ENCODE assay signal across 16 cellular contexts in the genomic region with DNA sequence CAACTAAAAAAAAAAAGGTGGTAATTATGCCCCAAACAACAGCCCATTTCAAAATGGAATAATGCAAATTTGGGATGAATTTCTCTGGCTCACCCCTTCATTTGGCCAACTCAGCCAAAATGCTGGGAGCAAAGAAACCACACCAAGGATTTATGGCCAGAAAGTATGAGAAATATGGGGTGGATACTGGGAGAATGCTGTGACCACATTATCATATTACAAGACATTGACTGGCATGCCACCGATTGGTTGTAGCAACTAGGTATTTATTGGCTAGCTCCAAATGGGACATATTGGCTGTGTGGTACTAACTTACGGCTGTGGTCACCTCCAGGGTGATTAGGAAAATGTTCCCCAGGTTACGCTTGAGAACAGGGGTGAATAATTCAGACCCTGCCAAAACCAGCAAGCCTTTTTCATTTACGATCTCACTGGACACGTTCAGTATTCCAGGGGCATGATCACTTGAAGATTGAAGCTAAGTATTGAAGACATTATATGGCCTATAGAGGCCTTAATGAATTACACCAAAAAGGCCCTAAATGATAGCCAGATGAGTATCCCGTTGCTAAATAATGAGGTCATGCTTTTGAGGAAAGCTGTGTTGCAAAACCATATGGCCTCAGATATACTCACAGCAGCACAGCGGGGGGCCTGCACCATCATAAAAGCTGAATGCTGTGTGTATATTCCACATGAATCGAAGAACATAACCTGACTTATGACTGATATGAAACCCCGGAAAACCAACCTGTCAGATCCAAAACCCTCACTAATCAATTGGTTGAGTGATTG. TPM values are rescaled to one million over a fixed set of nuclear protein-coding genes. Genes with fewer than 3 reads are reported as not detected.
DNase-seq lines count a peak whose midpoint lies in the region; ATAC-seq and TF ChIP-seq lines count a peak whose summit lies in the region.
"Had no signal": no experiment of that assay in that cellular context is flagged by ENCODE, and none has a peak within 500 bp of the region (broad histone marks: within the 10 kb centered on the region; RNA-seq: fewer than 3 reads in every experiment).

No MANE protein-coding gene starts in this region.

- ATAC-seq in HG03139 (IDR thresholded peaks at IDR 0.05; ENCODE audit: unreplicated experiment) (no peak), GM19452 (IDR thresholded peaks at IDR 0.05; ENCODE audit: unreplicated experiment) (no peak)
- ATAC-seq: left colon; stimulated activated naive CD8-positive, alpha-beta T cell treated with anti-CD3 and anti-CD28 coated beads, Interleukin-15, amount 100 ng/mL, for 72 hours had no signal

- CTCF ChIA-PET in activated CD4-positive, alpha-beta T cell treated with anti-CD3 and anti-CD28 coated beads, Interleukin-2, amount 10 ng/mL, durations not matched to agents 7 days and 5 days (lab: Charles Lee), result interaction anchor here (0.5 to 1.7 kb wide), 2 partner anchors 92 to 225 kb away, joined by 5 to 10 read pairs; no protein-coding TSS in a partner anchor

- no peak overlapping the region for H3K4me3 ChIP-seq in fibroblast of villous mesenchyme (ENCODE audit: low read depth, low read length)
- H3K4me3 ChIP-seq: sigmoid colon had no signal

- no peaks in the 10 kb centered on the region for H3K27me3 Mint-ChIP-seq in activated CD4-positive, alpha-beta T cell treated with anti-CD3 and anti-CD28 coated beads, Interleukin-2, amount 10 ng/mL, durations not matched to agents 7 days and 5 days
- H3K27me3 Mint-ChIP-seq: activated naive CD4-positive, alpha-beta T cell treated with anti-CD3 and anti-CD28 coated beads, Interleukin-2, amount 50 U/mL, for 24 hours; stimulated activated naive CD8-positive, alpha-beta T cell treated with anti-CD3 and anti-CD28 coated beads, Interleukin-15, amount 100 ng/mL, for 72 hours had no signal

- H3K9me3 Mint-ChIP-seq in activated CD4-positive, alpha-beta T cell treated with anti-CD3 and anti-CD28 coated beads, Interleukin-2, amount 10 ng/mL, durations not matched to agents 7 days and 5 days, result no peaks in the 10 kb centered on the region
- H3K9me3 Mint-ChIP-seq: activated naive CD4-positive, alpha-beta T cell treated with anti-CD3 and anti-CD28 coated beads, Interleukin-2, amount 50 U/mL, for 24 hours had no signal

- no peak for TF ChIP-seq CTCF in fibroblast of villous mesenchyme (IDR thresholded peaks at IDR 0.05; ENCODE audit: insufficient read depth, low read depth, low read length)

- no peak overlapping the region for H3K27ac Mint-ChIP-seq in activated CD4-positive, alpha-beta T cell treated with anti-CD3 and anti-CD28 coated beads, Interleukin-2, amount 10 ng/mL, durations not matched to agents 7 days and 5 days
- H3K27ac Mint-ChIP-seq: CD14-positive monocyte; stimulated activated naive CD8-positive, alpha-beta T cell treated with anti-CD3 and anti-CD28 coated beads, Interleukin-15, amount 100 ng/mL, for 72 hours had no signal

- no peaks in the 10 kb centered on the region for H3K36me3 Mint-ChIP-seq in activated CD4-positive, alpha-beta T cell treated with anti-CD3 and anti-CD28 coated beads, Interleukin-2, amount 10 ng/mL, durations not matched to agents 7 days and 5 days (ENCODE audit: low read depth)
- H3K36me3 Mint-ChIP-seq: activated naive CD4-positive, alpha-beta T cell treated with anti-CD3 and anti-CD28 coated beads, Interleukin-2, amount 50 U/mL, for 24 hours; CD14-positive monocyte had no signal

- H3K4me3 Mint-ChIP-seq in activated CD4-positive, alpha-beta T cell treated with anti-CD3 and anti-CD28 coated beads, Interleukin-2, amount 10 ng/mL, durations not matched to agents 7 days and 5 days, result no peak overlapping the region
- H3K4me3 Mint-ChIP-seq: activated naive CD4-positive, alpha-beta T cell treated with anti-CD3 and anti-CD28 coated beads, Interleukin-2, amount 50 U/mL, for 24 hours; CD14-positive monocyte; nephron; stimulated activated naive CD8-positive, alpha-beta T cell treated with anti-CD3 and anti-CD28 coated beads, Interleukin-15, amount 100 ng/mL, for 72 hours had no signal

- H3K4me1 Mint-ChIP-seq in activated CD4-positive, alpha-beta T cell treated with anti-CD3 and anti-CD28 coated beads, Interleukin-2, amount 10 ng/mL, durations not matched to agents 7 days and 5 days, result peaks cover 12% of the 10 kb centered on the region

- DNase-seq in AG20443 (ENCODE audit: low spot score) (peak; percentile 77), HS-5 (ENCODE audit: low read depth) (peak; percentile 72), T1000 (lab: John Stamatoyannopoulos, UW) (peak; percentile 33), fibroblast of villous mesenchyme (ENCODE audit: low read depth) (peak; percentile 62), globus pallidus (ENCODE audit: low spot score) (no peak)
- DNase-seq in activated CD4-positive, alpha-beta T cell treated with anti-CD3 and anti-CD28 coated beads, Interleukin-2, amount 10 ng/mL, durations not matched to agents 7 days and 5 days, result no peak
- DNase-seq: left colon; NCI-H526 treated with DMSO at 0.1 percent for 48 hours; SHP77; sigmoid colon; stimulated activated naive CD8-positive, alpha-beta T cell treated with anti-CD3 and anti-CD28 coated beads, Interleukin-15, amount 100 ng/mL, for 72 hours had no signal

- POLR2A ChIA-PET in activated CD4-positive, alpha-beta T cell treated with anti-CD3 and anti-CD28 coated beads, Interleukin-2, amount 10 ng/mL, durations not matched to agents 7 days and 5 days (lab: Charles Lee), result interaction anchor here (0.5 kb wide), 1 partner anchor 458 kb away, joined by 3 read pairs; no protein-coding TSS in a partner anchor

RNA-seq across cellular contexts. Expression of gene FDX1, which starts 3.8 kb away (rescaled TPM):
- 7.1 and 8.2 TPM in 2 replicates for total RNA-seq in fibroblast of villous mesenchyme
- total RNA-seq in activated CD4-positive, alpha-beta T cell treated with anti-CD3 and anti-CD28 coated beads, Interleukin-2, amount 10 ng/mL, durations not matched to agents 7 days and 5 days, result 1 to 10 TPM; 8.2 to 8.8 TPM

Comparison
In these comparisons a context has a peak if more than half of its experiments do, and no peak if none do; other contexts are left out.
1. DNase-seq: peak in AG20443 (single experiment), HS-5 (single experiment), T1000 (single experiment) and fibroblast of villous mesenchyme (single experiment); none in globus pallidus (single experiment) and activated CD4-positive, alpha-beta T cell treated with anti-CD3 and anti-CD28 coated beads, Interleukin-2, amount 10 ng/mL, durations not matched to agents 7 days and 5 days (single experiment).